1 cellular context compared by ENCODE assay signal in genomic region chr3:14138109-14138877, GRCh38.
TF ChIP-seq lines count a peak whose summit lies in the region.

No MANE protein-coding gene starts in this region.

TF ChIP-seq in K562, 482 proteins besides CTCF, POLR2A, EP300 and RAD21:
- TF ChIP-seq IFI16 (CRISPR knock-in tag; IDR thresholded peaks at IDR 0.05) (no peak), SRF (CRISPR knock-in tag; IDR thresholded peaks at IDR 0.05) (no peak), EWSR1 (IDR thresholded peaks at IDR 0.05; ENCODE audit: borderline replicate concordance, low read depth, partially characterized antibody) (no peak), OTX1 (CRISPR knock-in tag; IDR thresholded peaks at IDR 0.05) (no peak), NFXL1 (CRISPR knock-in tag; IDR thresholded peaks at IDR 0.05) (no peak), SUPT5H (IDR thresholded peaks at IDR 0.05) (0 out of 2 replicates have a peak, but pooled peaks have one; percentile 31), ZNF764 (CRISPR knock-in tag; IDR thresholded peaks at IDR 0.05; ENCODE audit: low read depth) (no peak), ATF7 (IDR thresholded peaks at IDR 0.05) (no peak), NR2C1 (IDR thresholded peaks at IDR 0.05) (no peak), NR2C1 (tag; IDR thresholded peaks at IDR 0.05) (no peak), POLR2G (IDR thresholded peaks at IDR 0.05; ENCODE audit: low read depth, low read length) (peak; percentile 35; the same call in 1 of the 2 replicates), ZBTB40 (IDR thresholded peaks at IDR 0.05) (no peak), ZBTB40 (CRISPR knock-in tag; IDR thresholded peaks at IDR 0.05) (no peak), ZNF699 (CRISPR knock-in tag; IDR thresholded peaks at IDR 0.05; ENCODE audit: insufficient replicate concordance) (no peak), ZNF41 (CRISPR knock-in tag; conservative IDR thresholded peaks at IDR 0.05) (no peak), FOXA1 (IDR thresholded peaks at IDR 0.05; ENCODE audit: borderline replicate concordance) (no peak), HES1 (IDR thresholded peaks at IDR 0.05; ENCODE audit: low read depth) (no peak), ZNF316 (IDR thresholded peaks at IDR 0.05) (no peak), MTA1 (IDR thresholded peaks at IDR 0.05; ENCODE audit: borderline replicate concordance) (no peak)
- TF ChIP-seq, protein P1, sequence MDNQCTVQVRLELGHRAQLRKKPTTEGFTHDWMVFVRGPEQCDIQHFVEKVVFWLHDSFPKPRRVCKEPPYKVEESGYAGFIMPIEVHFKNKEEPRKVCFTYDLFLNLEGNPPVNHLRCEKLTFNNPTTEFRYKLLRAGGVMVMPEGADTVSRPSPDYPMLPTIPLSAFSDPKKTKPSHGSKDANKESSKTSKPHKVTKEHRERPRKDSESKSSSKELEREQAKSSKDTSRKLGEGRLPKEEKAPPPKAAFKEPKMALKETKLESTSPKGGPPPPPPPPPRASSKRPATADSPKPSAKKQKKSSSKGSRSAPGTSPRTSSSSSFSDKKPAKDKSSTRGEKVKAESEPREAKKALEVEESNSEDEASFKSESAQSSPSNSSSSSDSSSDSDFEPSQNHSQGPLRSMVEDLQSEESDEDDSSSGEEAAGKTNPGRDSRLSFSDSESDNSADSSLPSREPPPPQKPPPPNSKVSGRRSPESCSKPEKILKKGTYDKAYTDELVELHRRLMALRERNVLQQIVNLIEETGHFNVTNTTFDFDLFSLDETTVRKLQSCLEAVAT (IDR thresholded peaks at IDR 0.05), result no peak
